Comparison of ENCODE assay signal across 1 cellular context in the genomic region with DNA sequence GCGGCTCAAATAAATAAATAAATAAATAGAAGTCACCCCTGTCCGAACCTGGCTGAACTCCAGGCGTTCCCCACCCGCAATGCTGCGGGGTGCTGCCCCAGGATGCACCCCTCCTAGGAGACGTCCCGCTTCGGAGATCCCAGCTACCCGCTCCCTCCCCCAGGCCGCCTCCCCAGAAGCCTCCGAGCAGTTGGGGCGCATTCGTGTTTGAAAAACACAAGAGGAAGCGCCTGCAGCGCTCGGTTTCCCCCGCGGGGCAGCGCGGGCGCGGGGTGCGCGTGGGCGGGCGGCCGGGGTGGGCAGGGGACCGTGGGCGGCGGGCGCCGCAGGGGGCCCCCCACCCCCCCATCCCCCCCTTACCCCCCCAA.
TF ChIP-seq lines count a peak whose summit lies in the region.

No MANE protein-coding gene starts in this region.

TF ChIP-seq in HepG2, 621 proteins besides CTCF, POLR2A, EP300 and RAD21 (continued from another document):
- TF ChIP-seq ATF1 (CRISPR knock-in tag; IDR thresholded peaks at IDR 0.05) (no peak), MZF1 (CRISPR knock-in tag; IDR thresholded peaks at IDR 0.05; ENCODE audit: borderline replicate concordance) (no peak), POGZ (CRISPR knock-in tag; IDR thresholded peaks at IDR 0.05) (no peak), TAF1 (CRISPR knock-in tag; IDR thresholded peaks at IDR 0.05) (no peak), RBFOX2 (IDR thresholded peaks at IDR 0.05; ENCODE audit: low read depth, low read length) (peak; percentile 66), ZNF878 (CRISPR knock-in tag; IDR thresholded peaks at IDR 0.05) (no peak), ZNF430 (CRISPR knock-in tag; IDR thresholded peaks at IDR 0.05) (no peak), SRF (IDR thresholded peaks at IDR 0.05; ENCODE audit: low read depth, low read length) (no peak), MIER3 (CRISPR knock-in tag; IDR thresholded peaks at IDR 0.05; ENCODE audit: borderline replicate concordance) (no peak)
- TF ChIP-seq, protein P1, sequence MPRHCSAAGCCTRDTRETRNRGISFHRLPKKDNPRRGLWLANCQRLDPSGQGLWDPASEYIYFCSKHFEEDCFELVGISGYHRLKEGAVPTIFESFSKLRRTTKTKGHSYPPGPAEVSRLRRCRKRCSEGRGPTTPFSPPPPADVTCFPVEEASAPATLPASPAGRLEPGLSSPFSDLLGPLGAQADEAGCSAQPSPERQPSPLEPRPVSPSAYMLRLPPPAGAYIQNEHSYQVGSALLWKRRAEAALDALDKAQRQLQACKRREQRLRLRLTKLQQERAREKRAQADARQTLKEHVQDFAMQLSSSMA (CRISPR knock-in tag; IDR thresholded peaks at IDR 0.05), result no peak
